ENCODE assay signal across 15 cellular contexts in genomic region chr10:122475130-122475529, GRCh38. TPM values are rescaled to one million over a fixed set of nuclear protein-coding genes. Genes with fewer than 3 reads are reported as not detected.
DNase-seq lines count a peak whose midpoint lies in the region; ATAC-seq lines count a peak whose summit lies in the region.
"Had no signal": no experiment of that assay in that cellular context is flagged by ENCODE, and none has a peak within 500 bp of the region (broad histone marks: within the 10 kb centered on the region; RNA-seq: fewer than 3 reads in every experiment).

No MANE protein-coding gene starts in this region.

- H3K9ac ChIP-seq in rectal smooth muscle tissue (ENCODE audit: low read length): no peak overlapping the region

- peak overlapping the region; percentile 65 for H3K27ac ChIP-seq in rectal smooth muscle tissue (ENCODE audit: low read depth, low read length)

- no peak overlapping the region for H3K4me3 ChIP-seq in rectal smooth muscle tissue (ENCODE audit: low read length)
- H3K4me3 ChIP-seq: GM12878, skin epidermis had no signal

- no peaks in the 10 kb centered on the region for H3K27me3 ChIP-seq in rectal smooth muscle tissue (ENCODE audit: control insufficient read depth, insufficient read depth, low read length)

- in situ Hi-C loops in G401 (cut with HindIII; ENCODE audit: low sequenced_read_pairs): no loop called here

- H3K36me3 ChIP-seq in rectal smooth muscle tissue (ENCODE audit: control insufficient read depth, insufficient read depth, low read length): no peaks in the 10 kb centered on the region

- H3K4me1 ChIP-seq in rectal smooth muscle tissue (ENCODE audit: control insufficient read depth, insufficient read depth, low read length): peaks cover 37% of the 10 kb centered on the region

- no peak for ATAC-seq in GM18867 (IDR thresholded peaks at IDR 0.05; ENCODE audit: unreplicated experiment)
- ATAC-seq: GM12878; stimulated activated effector memory CD8-positive, alpha-beta T cell treated with anti-CD3 and anti-CD28 coated beads, Interleukin-12 subunit alpha, Interleukin-12 subunit beta, amount 100 ng/mL, for 72 hours had no signal

- peak; percentile 36 for DNase-seq in G401 (ENCODE audit: low spot score)
- DNase-seq in cerebellar cortex (ENCODE audit: low spot score): peak; percentile 14
- peak in 37 of 51 donors; percentile 31 to 88 (median 68) for DNase-seq in hypothalamus (lab: John Stamatoyannopoulos, UW)
- no peak for DNase-seq in iPS-NIHi11 (ENCODE audit: low spot score)
- DNase-seq in activated naive CD4-positive, alpha-beta T cell treated with anti-CD3 and anti-CD28 coated beads, Interleukin-2, amount 50 U/mL, for 16 hours: no peak
- DNase-seq in retina: no peak
- DNase-seq: CD4-positive, CD25-positive, alpha-beta regulatory T cell; MM.1S had no signal

RNA-seq across cellular contexts. Expression of gene HTRA1, which starts 13.8 kb away (rescaled TPM):
- total RNA-seq in G401 (2014; rRNA removed; shearing (Covaris generic)): 4.5 and 9.2 TPM in 2 replicates
- total RNA-seq: activated T-helper 1 cell treated with anti-CD3 and anti-CD28 coated beads, Interleukin-12 subunit alpha, Interleukin-12 subunit beta, Interleukin-2, Interleukin-4 antibody, amounts not matched to agents 30 ng/mL and 10 ng/mL and 1 ng/mL, durations not matched to agents 14 hours and 24 hours and 36 hours; CD4-positive, CD25-positive, alpha-beta regulatory T cell; GM12878; T-helper 2 cell treated with Interferon-gamma antibody and Interleukin-4, amounts not matched to agents 100 ng/mL and 5 ng/mL, for 36 hours had no signal

RNA-seq across cellular contexts. Expression of gene ARMS2, which starts 20.7 kb away (rescaled TPM):
- total RNA-seq in G401 (2014; rRNA removed; shearing (Covaris generic)): not detected in 2 replicates
- total RNA-seq: activated T-helper 1 cell treated with anti-CD3 and anti-CD28 coated beads, Interleukin-12 subunit alpha, Interleukin-12 subunit beta, Interleukin-2, Interleukin-4 antibody, amounts not matched to agents 30 ng/mL and 10 ng/mL and 1 ng/mL, durations not matched to agents 14 hours and 24 hours and 36 hours; CD4-positive, CD25-positive, alpha-beta regulatory T cell; GM12878; T-helper 2 cell treated with Interferon-gamma antibody and Interleukin-4, amounts not matched to agents 100 ng/mL and 5 ng/mL, for 36 hours had no signal

Comparison
In these comparisons a context has a peak if more than half of its experiments do, and no peak if none do; other contexts are left out.
1. DNase-seq: peak in G401 (single experiment), cerebellar cortex (single experiment) and hypothalamus (37 of 51); none in iPS-NIHi11 (single experiment), activated naive CD4-positive, alpha-beta T cell treated with anti-CD3 and anti-CD28 coated beads, Interleukin-2, amount 50 U/mL, for 16 hours (single experiment) and retina (single experiment).